Comparison of ENCODE assay signal across 9 cellular contexts in the genomic region with DNA sequence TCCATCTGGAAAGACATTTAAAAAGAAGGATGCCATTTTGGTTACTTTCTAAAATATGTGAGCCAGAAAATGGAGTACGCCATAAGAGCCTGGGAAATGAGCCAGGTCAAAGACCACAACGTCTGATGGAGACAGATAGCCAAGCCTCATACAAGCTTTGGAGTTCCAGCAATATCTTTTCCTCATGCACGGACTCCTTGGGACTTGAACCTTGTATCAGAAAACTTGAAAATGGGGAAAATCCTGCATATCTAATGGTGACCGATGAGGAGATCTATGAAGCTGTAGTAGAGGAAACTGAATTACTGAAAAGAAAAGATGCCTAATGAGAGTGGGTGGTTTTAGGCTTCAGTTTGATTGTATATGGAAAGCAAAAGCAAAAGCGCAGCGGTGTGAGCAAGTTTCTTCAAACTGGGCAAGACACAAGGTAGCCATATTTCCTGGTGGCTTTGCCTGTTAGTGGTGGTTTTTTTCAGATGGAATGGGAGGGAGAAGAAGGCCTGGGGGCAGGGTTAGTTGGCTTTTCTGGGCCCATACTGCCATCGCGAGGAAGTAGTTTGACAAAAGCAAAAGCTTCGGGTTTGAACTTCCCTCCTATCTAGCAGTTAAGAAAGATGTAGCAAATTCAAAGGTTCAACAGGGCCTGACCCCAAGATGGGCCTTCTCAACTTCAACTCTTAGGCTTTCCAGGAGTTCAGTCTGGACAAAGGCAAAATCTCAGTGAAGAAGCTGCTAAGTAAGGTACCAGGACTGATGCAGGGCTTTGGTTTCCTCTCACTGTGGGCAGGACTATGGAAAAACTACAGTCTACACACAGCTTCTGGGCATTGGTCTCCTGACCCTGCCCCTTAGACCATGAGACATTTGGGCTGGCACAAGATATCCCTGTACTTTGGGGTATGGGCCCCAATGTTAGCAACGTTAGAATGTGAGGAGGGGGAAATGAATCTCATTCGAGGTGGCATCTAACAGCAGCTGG.
A peak's percentile ranks its signal among the peaks of the same experiment; 100 is the strongest.
DNase-seq lines count a peak whose midpoint lies in the region; FAIRE-seq and TF ChIP-seq lines count a peak whose summit lies in the region.
"Had no signal": no experiment of that assay in that cellular context is flagged by ENCODE, and none has a peak within 500 bp of the region (broad histone marks: within the 10 kb centered on the region; RNA-seq: fewer than 3 reads in every experiment).

No MANE protein-coding gene starts in this region.

- POLR2A ChIA-PET in HEK293T (lab: Yijun Ruan, JAX), result no interaction called here

- CTCF ChIA-PET in HEK293T (lab: Yijun Ruan, JAX), result interaction anchor here (0.6 to 1.8 kb wide), 3 partner anchors 9 to 1918 kb away, joined by 3 to 11 read pairs (median 4); no protein-coding TSS in a partner anchor

- DNase-seq in GM12892 (ENCODE audit: insufficient read length) (peak; percentile 42), HEK293T (ENCODE audit: extremely low spot score) (peak; percentile 59), NOMO-1 (lab: John Stamatoyannopoulos, UW; ENCODE audit: unreplicated experiment in 2 of 2) (peak; percentile 90 to 91), cardiac septum (ENCODE audit: low spot score) (peak; percentile 88), NCI-H2107 (lab: John Stamatoyannopoulos, UW) (no peak), dedifferentiated amniotic fluid mesenchymal stem cell (ENCODE audit: extremely low spot score) (no peak)
- peak; percentile 46 to 75 for DNase-seq in activated T-helper 1 cell treated with anti-CD3 and anti-CD28 coated beads, Interleukin-2, amount 50 U/mL, for 16 hours (ENCODE audit: low read depth in 1 of 2, low spot score in 1 of 2)
- peak; percentile 39 to 86 (median 48) for DNase-seq in stimulated activated CD4-positive, alpha-beta T cell treated with anti-CD3 and anti-CD28 coated beads, Interleukin-12 subunit alpha, Interleukin-12 subunit beta, amount 100 ng/mL, for 48 hours (ENCODE audit: low read depth in 2 of 3, low spot score in 1 of 3)

- no peak for TF ChIP-seq POLR2A in GM12892 (IDR thresholded peaks at IDR 0.05; ENCODE audit: low read depth, low read length)

- intact Hi-C loops in cardiac septum (cut with DNase I), result no loop called here

- FAIRE-seq in GM12892 (lab: Jason Lieb, UNC), result peak; percentile 98
- FAIRE-seq: TTC549 had no signal

TF ChIP-seq in HEK293T, 16 proteins besides CTCF, POLR2A, EP300 and RAD21:
- TF ChIP-seq FOXM1 (IDR thresholded peaks at IDR 0.05; ENCODE audit: borderline replicate concordance) (no peak), L3MBTL2 (conservative IDR thresholded peaks at IDR 0.05) (peak; percentile 55), LEF1 (IDR thresholded peaks at IDR 0.05; ENCODE audit: borderline replicate concordance) (no peak), SUZ12 (IDR thresholded peaks at IDR 0.05) (no peak), CTBP1 (IDR thresholded peaks at IDR 0.05; ENCODE audit: borderline replicate concordance) (no peak), BHLHE40 (IDR thresholded peaks at IDR 0.05; ENCODE audit: borderline replicate concordance) (no peak), NFRKB (IDR thresholded peaks at IDR 0.05) (no peak), ZNF384 (IDR thresholded peaks at IDR 0.05) (peak; percentile 100), ARNT (IDR thresholded peaks at IDR 0.05) (no peak), ELF4 (IDR thresholded peaks at IDR 0.05) (peak; percentile 21; the same call in 1 of the 2 replicates)

Comparison
In these comparisons a context has a peak if more than half of its experiments do, and no peak if none do; other contexts are left out.
1. DNase-seq: peak in GM12892 (single experiment), HEK293T (single experiment), NOMO-1 (2 of 2), activated T-helper 1 cell treated with anti-CD3 and anti-CD28 coated beads, Interleukin-2, amount 50 U/mL, for 16 hours (2 of 2), cardiac septum (single experiment) and stimulated activated CD4-positive, alpha-beta T cell treated with anti-CD3 and anti-CD28 coated beads, Interleukin-12 subunit alpha, Interleukin-12 subunit beta, amount 100 ng/mL, for 48 hours (3 of 3); none in NCI-H2107 (single experiment) and dedifferentiated amniotic fluid mesenchymal stem cell (single experiment).